ENCODE assay signal across 21 cellular contexts in genomic region chr10:50846753-50847152, GRCh38. TPM values are rescaled to one million over a fixed set of nuclear protein-coding genes. Genes with fewer than 3 reads are reported as not detected.
A peak's percentile ranks its signal among the peaks of the same experiment; 100 is the strongest.
DNase-seq lines count a peak whose midpoint lies in the region; ATAC-seq, FAIRE-seq and TF ChIP-seq lines count a peak whose summit lies in the region.
"Had no signal": no experiment of that assay in that cellular context is flagged by ENCODE, and none has a peak within 500 bp of the region (broad histone marks: within the 10 kb centered on the region; RNA-seq: fewer than 3 reads in every experiment).

No MANE protein-coding gene starts in this region.

- H3K27me3 ChIP-seq in bronchial epithelial cell (ENCODE audit: control insufficient read depth, insufficient read depth, low read length): no peaks in the 10 kb centered on the region
- H3K27me3 ChIP-seq: testis had no signal

- no peak for TF ChIP-seq CTCF in bronchial epithelial cell (IDR thresholded peaks at IDR 0.05; ENCODE audit: insufficient read depth, low read length, severe bottlenecking)

- no peak for ATAC-seq in HG03095 (IDR thresholded peaks at IDR 0.05; ENCODE audit: unreplicated experiment)
- ATAC-seq in HG03354 (IDR thresholded peaks at IDR 0.05; ENCODE audit: poor library complexity, severe bottlenecking, unreplicated experiment): no peak
- ATAC-seq in HG02970 (IDR thresholded peaks at IDR 0.05; ENCODE audit: low FRiP score, unreplicated experiment): no peak
- ATAC-seq: activated T-helper 17 cell treated with anti-CD3 and anti-CD28 coated beads, Interleukin-2, amount 50 U/mL, for 72 hours; GM12878 had no signal

- no peak overlapping the region for H3K4me3 ChIP-seq in bronchial epithelial cell (ENCODE audit: low read depth, low read length)
- H3K4me3 ChIP-seq: GM12878, left ventricle myocardium inferior, testis had no signal

- FAIRE-seq in bronchial epithelial cell (lab: Jason Lieb, UNC): no peak
- FAIRE-seq: small intestine had no signal

- no peaks in the 10 kb centered on the region for H3K36me3 ChIP-seq in bronchial epithelial cell (ENCODE audit: control insufficient read depth, insufficient read depth, low read length)
- H3K36me3 ChIP-seq: left ventricle myocardium inferior had no signal

- DNase-seq in ELR (ENCODE audit: low read depth): peak; percentile 53
- peak; percentile 47 for DNase-seq in NCI-H226
- DNase-seq in bronchial epithelial cell (ENCODE audit: low read depth): peak; percentile 22
- DNase-seq in myocyte (ENCODE audit: low read depth): peak; percentile 75
- no peak for DNase-seq in putamen (ENCODE audit: low spot score)
- DNase-seq: activated CD4-positive, alpha-beta T cell treated with anti-CD3 and anti-CD28 coated beads for 1 hour; endodermal cell; GDM1; left ventricle myocardium inferior; NCI-H2029 treated with DMSO at 0.1 percent for 48 hours; NCI-H510A treated with DMSO at 0.1 percent for 48 hours; small intestine; testis had no signal

RNA-seq across cellular contexts. Expression of gene A1CF, which starts 38.7 kb away (rescaled TPM):
- total RNA-seq in bronchial epithelial cell (not detected in 2 replicates), myocyte (not detected in 2 replicates)
- polyA plus RNA-seq in myocyte (2012): 0.01 TPM
- total RNA-seq: activated T-helper 17 cell treated with anti-CD3 and anti-CD28 coated beads, Interleukin-2, amount 50 U/mL, for 72 hours; fibroblast of villous mesenchyme; left ventricle myocardium inferior; osteocyte; SK-MEL-5; testis had no signal
- polyA plus RNA-seq: GM12878 had no signal
